In genomic region chr1:233208687-233209086, GRCh38 we compare ENCODE assay signal across 22 cellular contexts.
"Had no signal": no experiment of that assay in that cellular context is flagged by ENCODE, and none has a peak within 500 bp of the region (broad histone marks: within the 10 kb centered on the region; RNA-seq: fewer than 3 reads in every experiment).

No MANE protein-coding gene starts in this region.

- H3K27ac Mint-ChIP-seq: naive thymus-derived CD4-positive, alpha-beta T cell; natural killer cell treated with Interleukin-12 subunit alpha and Interleukin-12 subunit beta and Interleukin-15 and Interleukin-18, amount 100 ng/mL, for 72 hours; progenitor cell of endocrine pancreas; stimulated activated naive B cell treated with anti-CD40 and anti-IgM and Interleukin-4, amounts not matched to agents 10 μg/mL and 1 μg/mL and 100 μg/mL, for 72 hours had no signal

- H3K4me1 Mint-ChIP-seq: naive thymus-derived CD4-positive, alpha-beta T cell; stimulated activated naive B cell treated with anti-CD40 and anti-IgM and Interleukin-4, amounts not matched to agents 10 μg/mL and 1 μg/mL and 100 μg/mL, for 72 hours had no signal

- ATAC-seq: left colon; left lung; lower lobe of right lung; mucosa of descending colon; naive thymus-derived CD4-positive, alpha-beta T cell; natural killer cell treated with Interleukin-12 subunit alpha and Interleukin-12 subunit beta and Interleukin-15 and Interleukin-18, amount 100 ng/mL, for 72 hours; right lobe of liver; stimulated activated naive B cell treated with anti-CD40 and anti-IgM and Interleukin-4, amounts not matched to agents 10 μg/mL and 1 μg/mL and 100 μg/mL, for 72 hours; stimulated activated naive CD8-positive, alpha-beta T cell treated with anti-CD3 and anti-CD28 coated beads, Interleukin-15, Interleukin-2, amounts not matched to agents 100 U/mL and 50 U/mL, for 24 hours had no signal

- DNase-seq: left colon; left lung; lower lobe of right lung; mammary epithelial cell; mesenchymal stem cell; mucosa of descending colon; naive thymus-derived CD4-positive, alpha-beta T cell; ovary; right lobe of liver; stimulated activated CD4-positive, alpha-beta T cell treated with anti-CD3 and anti-CD28 coated beads, Interleukin-1b, Interleukin-23, amount 100 ng/mL, for 48 hours; stimulated activated CD4-positive, alpha-beta T cell treated with anti-CD3 and anti-CD28 coated beads, Interleukin-2, amount 100 ng/mL, for 48 hours; stimulated activated CD4-positive, alpha-beta T cell treated with anti-CD3 and anti-CD28 coated beads, Interleukin-4, amount 100 ng/mL, for 4 hours; stimulated activated CD8-positive, alpha-beta memory T cell treated with anti-CD3 and anti-CD28 coated beads, Interleukin-4, amount 100 ng/mL, for 48 hours; stimulated activated naive B cell treated with anti-CD40 and anti-IgM and Interleukin-4, amounts not matched to agents 10 μg/mL and 1 μg/mL and 100 μg/mL, for 72 hours; stimulated activated naive CD8-positive, alpha-beta T cell treated with anti-CD3 and anti-CD28 coated beads, Interleukin-15, Interleukin-2, amounts not matched to agents 100 U/mL and 50 U/mL, for 24 hours; stomach; testis; thyroid gland; transverse colon had no signal

- H3K9me3 Mint-ChIP-seq: naive thymus-derived CD4-positive, alpha-beta T cell; natural killer cell treated with Interleukin-12 subunit alpha and Interleukin-12 subunit beta and Interleukin-15 and Interleukin-18, amount 100 ng/mL, for 72 hours; stimulated activated naive B cell treated with anti-CD40 and anti-IgM and Interleukin-4, amounts not matched to agents 10 μg/mL and 1 μg/mL and 100 μg/mL, for 72 hours had no signal

- H3K36me3 Mint-ChIP-seq: natural killer cell treated with Interleukin-12 subunit alpha and Interleukin-12 subunit beta and Interleukin-15 and Interleukin-18, amount 100 ng/mL, for 72 hours had no signal

- FAIRE-seq: keratinocyte had no signal

- H3K4me3 Mint-ChIP-seq: naive thymus-derived CD4-positive, alpha-beta T cell; natural killer cell treated with Interleukin-12 subunit alpha and Interleukin-12 subunit beta and Interleukin-15 and Interleukin-18, amount 100 ng/mL, for 72 hours; stimulated activated naive B cell treated with anti-CD40 and anti-IgM and Interleukin-4, amounts not matched to agents 10 μg/mL and 1 μg/mL and 100 μg/mL, for 72 hours had no signal
